Comparison of ENCODE assay signal across 1 cellular context in the genomic region with DNA sequence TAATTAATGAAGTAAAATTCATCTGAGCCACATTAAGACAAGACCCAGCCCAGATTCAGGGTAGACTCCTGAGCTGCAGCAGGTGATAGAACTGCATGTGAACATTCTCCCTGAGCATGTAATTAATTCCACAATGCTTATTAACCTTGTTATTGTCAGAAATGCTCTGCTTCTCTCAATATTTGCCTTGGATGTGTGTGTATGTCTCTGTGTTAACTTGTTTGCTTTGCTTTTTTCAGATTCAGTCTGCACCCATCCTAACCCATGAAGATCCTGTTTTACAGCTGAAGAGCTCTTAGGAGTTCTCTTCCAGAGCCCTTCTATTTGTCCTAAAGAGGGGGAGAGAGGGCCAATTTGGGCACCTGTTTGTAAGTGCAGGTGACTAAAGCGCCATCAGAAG.
TF ChIP-seq lines count a peak whose summit lies in the region.

No MANE protein-coding gene starts in this region.

TF ChIP-seq in GM23338, 12 proteins besides CTCF, POLR2A, EP300 and RAD21 (continued from another document):
- TF ChIP-seq, protein P1, sequence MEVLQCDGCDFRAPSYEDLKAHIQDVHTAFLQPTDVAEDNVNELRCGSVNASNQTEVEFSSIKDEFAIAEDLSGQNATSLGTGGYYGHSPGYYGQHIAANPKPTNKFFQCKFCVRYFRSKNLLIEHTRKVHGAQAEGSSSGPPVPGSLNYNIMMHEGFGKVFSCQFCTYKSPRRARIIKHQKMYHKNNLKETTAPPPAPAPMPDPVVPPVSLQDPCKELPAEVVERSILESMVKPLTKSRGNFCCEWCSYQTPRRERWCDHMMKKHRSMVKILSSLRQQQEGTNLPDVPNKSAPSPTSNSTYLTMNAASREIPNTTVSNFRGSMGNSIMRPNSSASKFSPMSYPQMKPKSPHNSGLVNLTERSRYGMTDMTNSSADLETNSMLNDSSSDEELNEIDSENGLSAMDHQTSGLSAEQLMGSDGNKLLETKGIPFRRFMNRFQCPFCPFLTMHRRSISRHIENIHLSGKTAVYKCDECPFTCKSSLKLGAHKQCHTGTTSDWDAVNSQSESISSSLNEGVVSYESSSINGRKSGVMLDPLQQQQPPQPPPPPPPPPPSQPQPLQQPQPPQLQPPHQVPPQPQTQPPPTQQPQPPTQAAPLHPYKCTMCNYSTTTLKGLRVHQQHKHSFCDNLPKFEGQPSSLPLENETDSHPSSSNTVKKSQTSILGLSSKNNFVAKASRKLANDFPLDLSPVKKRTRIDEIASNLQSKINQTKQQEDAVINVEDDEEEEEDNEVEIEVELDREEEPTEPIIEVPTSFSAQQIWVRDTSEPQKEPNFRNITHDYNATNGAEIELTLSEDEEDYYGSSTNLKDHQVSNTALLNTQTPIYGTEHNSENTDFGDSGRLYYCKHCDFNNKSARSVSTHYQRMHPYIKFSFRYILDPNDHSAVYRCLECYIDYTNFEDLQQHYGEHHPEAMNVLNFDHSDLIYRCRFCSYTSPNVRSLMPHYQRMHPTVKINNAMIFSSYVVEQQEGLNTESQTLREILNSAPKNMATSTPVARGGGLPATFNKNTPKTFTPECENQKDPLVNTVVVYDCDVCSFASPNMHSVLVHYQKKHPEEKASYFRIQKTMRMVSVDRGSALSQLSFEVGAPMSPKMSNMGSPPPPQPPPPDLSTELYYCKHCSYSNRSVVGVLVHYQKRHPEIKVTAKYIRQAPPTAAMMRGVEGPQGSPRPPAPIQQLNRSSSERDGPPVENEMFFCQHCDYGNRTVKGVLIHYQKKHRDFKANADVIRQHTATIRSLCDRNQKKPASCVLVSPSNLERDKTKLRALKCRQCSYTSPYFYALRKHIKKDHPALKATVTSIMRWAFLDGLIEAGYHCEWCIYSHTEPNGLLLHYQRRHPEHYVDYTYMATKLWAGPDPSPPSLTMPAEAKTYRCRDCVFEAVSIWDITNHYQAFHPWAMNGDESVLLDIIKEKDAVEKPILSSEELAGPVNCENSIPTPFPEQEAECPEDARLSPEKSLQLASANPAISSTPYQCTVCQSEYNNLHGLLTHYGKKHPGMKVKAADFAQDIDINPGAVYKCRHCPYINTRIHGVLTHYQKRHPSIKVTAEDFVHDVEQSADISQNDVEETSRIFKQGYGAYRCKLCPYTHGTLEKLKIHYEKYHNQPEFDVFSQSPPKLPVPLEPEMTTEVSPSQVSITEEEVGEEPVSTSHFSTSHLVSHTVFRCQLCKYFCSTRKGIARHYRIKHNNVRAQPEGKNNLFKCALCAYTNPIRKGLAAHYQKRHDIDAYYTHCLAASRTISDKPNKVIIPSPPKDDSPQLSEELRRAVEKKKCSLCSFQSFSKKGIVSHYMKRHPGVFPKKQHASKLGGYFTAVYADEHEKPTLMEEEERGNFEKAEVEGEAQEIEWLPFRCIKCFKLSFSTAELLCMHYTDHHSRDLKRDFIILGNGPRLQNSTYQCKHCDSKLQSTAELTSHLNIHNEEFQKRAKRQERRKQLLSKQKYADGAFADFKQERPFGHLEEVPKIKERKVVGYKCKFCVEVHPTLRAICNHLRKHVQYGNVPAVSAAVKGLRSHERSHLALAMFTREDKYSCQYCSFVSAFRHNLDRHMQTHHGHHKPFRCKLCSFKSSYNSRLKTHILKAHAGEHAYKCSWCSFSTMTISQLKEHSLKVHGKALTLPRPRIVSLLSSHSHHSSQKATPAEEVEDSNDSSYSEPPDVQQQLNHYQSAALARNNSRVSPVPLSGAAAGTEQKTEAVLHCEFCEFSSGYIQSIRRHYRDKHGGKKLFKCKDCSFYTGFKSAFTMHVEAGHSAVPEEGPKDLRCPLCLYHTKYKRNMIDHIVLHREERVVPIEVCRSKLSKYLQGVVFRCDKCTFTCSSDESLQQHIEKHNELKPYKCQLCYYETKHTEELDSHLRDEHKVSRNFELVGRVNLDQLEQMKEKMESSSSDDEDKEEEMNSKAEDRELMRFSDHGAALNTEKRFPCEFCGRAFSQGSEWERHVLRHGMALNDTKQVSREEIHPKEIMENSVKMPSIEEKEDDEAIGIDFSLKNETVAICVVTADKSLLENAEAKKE (CRISPR knock-in tag; IDR thresholded peaks at IDR 0.05) = no peak
- TF ChIP-seq NANOG (IDR thresholded peaks at IDR 0.05; ENCODE audit: borderline replicate concordance) = no peak
- TF ChIP-seq POLR2AphosphoS5 (IDR thresholded peaks at IDR 0.05; ENCODE audit: low read depth) = no peak
- no peak for TF ChIP-seq EZH2 (IDR thresholded peaks at IDR 0.05; ENCODE audit: low read depth, unreplicated experiment)
- no peak for TF ChIP-seq STAT1 (IDR thresholded peaks at IDR 0.05; ENCODE audit: unreplicated experiment)
TF ChIP-seq in GM23338: peak in this region for 0.
